11 cellular contexts compared by ENCODE assay signal in genomic region chr11:119432484-119433368, GRCh38. TPM values are rescaled to one million over a fixed set of nuclear protein-coding genes. Genes with fewer than 3 reads are reported as not detected.
A peak's percentile ranks its signal among the peaks of the same experiment; 100 is the strongest.
DNase-seq lines count a peak whose midpoint lies in the region; ATAC-seq and TF ChIP-seq lines count a peak whose summit lies in the region.
"Had no signal": no experiment of that assay in that cellular context is flagged by ENCODE, and none has a peak within 500 bp of the region (broad histone marks: within the 10 kb centered on the region; RNA-seq: fewer than 3 reads in every experiment).

No MANE protein-coding gene starts in this region.

- TF ChIP-seq CTCF in HFFc6 (IDR thresholded peaks at IDR 0.05) (no peak), testis (IDR thresholded peaks at IDR 0.05) (no peak), Peyer's patch (IDR thresholded peaks at IDR 0.05) (no peak)

- intact Hi-C loops in testis (cut with DNase I; ENCODE audit: low total_unique reads) = no loop called here
- intact Hi-C loops in activated T-helper 1 cell treated with anti-CD3 and anti-CD28 coated beads, Interleukin-12 subunit alpha, Interleukin-12 subunit beta, Interleukin-2, Interleukin-4 antibody, amounts not matched to agents 30 ng/mL and 10 ng/mL and 1 ng/mL, durations not matched to agents 14 hours and 24 hours and 36 hours (cut with micrococcal nuclease) = no loop called here

- peak overlapping the region in 1 of 2 donors; percentile 26 for H3K27ac ChIP-seq in testis
- peak overlapping the region in 1 of 4 donors; percentile 19 for H3K27ac ChIP-seq in Peyer's patch

- DNase-seq in HFFc6 (peak; percentile 61), astrocyte of the hippocampus (ENCODE audit: low read depth, low spot score) (peak; percentile 86), iris pigment epithelial cell (ENCODE audit: low read depth) (peak; percentile 58), testis (peak; percentile 33), Peyer's patch (no peak)
- no peak for DNase-seq in activated T-cell treated with anti-CD3 and anti-CD28 coated beads, Interleukin-2, amount 50 U/mL, for 72 hours
- DNase-seq in activated CD8-positive, alpha-beta memory T cell treated with anti-CD3 and anti-CD28 coated beads, Interleukin-2, amount 50 U/mL, for 4 hours = no peak
- no peak for DNase-seq in activated T-helper 1 cell treated with anti-CD3 and anti-CD28 coated beads, Interleukin-12 subunit alpha, Interleukin-12 subunit beta, Interleukin-2, Interleukin-4 antibody, amounts not matched to agents 30 ng/mL and 10 ng/mL and 1 ng/mL, durations not matched to agents 14 hours and 24 hours and 36 hours (ENCODE audit: low spot score)
- DNase-seq: KG1; stimulated activated CD4-positive, alpha-beta T cell treated with anti-CD3 and anti-CD28 coated beads, Interleukin-12 subunit alpha, Interleukin-12 subunit beta, amount 100 ng/mL, for 4 hours; T-helper 17 cell had no signal

- H3K4me3 Mint-ChIP-seq in HFFc6 = peak overlapping the region; percentile 82
- H3K4me3 Mint-ChIP-seq in activated T-cell treated with anti-CD3 and anti-CD28 coated beads, Interleukin-2, amount 50 U/mL, for 72 hours = no peak overlapping the region
- no peak overlapping the region for H3K4me3 Mint-ChIP-seq in activated T-helper 1 cell treated with anti-CD3 and anti-CD28 coated beads, Interleukin-12 subunit alpha, Interleukin-12 subunit beta, Interleukin-2, Interleukin-4 antibody, amounts not matched to agents 30 ng/mL and 10 ng/mL and 1 ng/mL, durations not matched to agents 14 hours and 24 hours and 36 hours
- H3K4me3 Mint-ChIP-seq: T-helper 17 cell had no signal

- peak overlapping the region; percentile 94 for H3K27ac Mint-ChIP-seq in HFFc6
- H3K27ac Mint-ChIP-seq in activated T-cell treated with anti-CD3 and anti-CD28 coated beads, Interleukin-2, amount 50 U/mL, for 72 hours = no peak overlapping the region
- H3K27ac Mint-ChIP-seq in activated T-helper 1 cell treated with anti-CD3 and anti-CD28 coated beads, Interleukin-12 subunit alpha, Interleukin-12 subunit beta, Interleukin-2, Interleukin-4 antibody, amounts not matched to agents 30 ng/mL and 10 ng/mL and 1 ng/mL, durations not matched to agents 14 hours and 24 hours and 36 hours = no peak overlapping the region
- H3K27ac Mint-ChIP-seq: T-helper 17 cell had no signal

- TF ChIP-seq POLR2A in testis (IDR thresholded peaks at IDR 0.05) = no peak
- TF ChIP-seq POLR2A in Peyer's patch (IDR thresholded peaks at IDR 0.05) = no peak

- 43 to 46% methylated on average over 21 to 22 of the region's 22 CpGs for WGBS in testis, 2 donors

- ATAC-seq in activated T-cell treated with anti-CD3 and anti-CD28 coated beads, Interleukin-2, amount 50 U/mL, for 72 hours (replicated peaks in 1 of 2) = no peak
- ATAC-seq: T-helper 17 cell had no signal

- H3K27me3 ChIP-seq in testis (no peaks in the 10 kb centered on the region), Peyer's patch (no peaks in the 10 kb centered on the region)

- peaks cover 14% of the 10 kb centered on the region for H3K27me3 Mint-ChIP-seq in HFFc6 (ENCODE audit: insufficient read depth)
- H3K27me3 Mint-ChIP-seq in activated T-cell treated with anti-CD3 and anti-CD28 coated beads, Interleukin-2, amount 50 U/mL, for 72 hours (ENCODE audit: low read depth) = peaks cover 43% of the 10 kb centered on the region
- H3K27me3 Mint-ChIP-seq in activated T-helper 1 cell treated with anti-CD3 and anti-CD28 coated beads, Interleukin-12 subunit alpha, Interleukin-12 subunit beta, Interleukin-2, Interleukin-4 antibody, amounts not matched to agents 30 ng/mL and 10 ng/mL and 1 ng/mL, durations not matched to agents 14 hours and 24 hours and 36 hours (ENCODE audit: insufficient read depth) = peaks cover 6% of the 10 kb centered on the region

- no peaks in the 10 kb centered on the region for H3K9me3 Mint-ChIP-seq in HFFc6
- peaks cover 3% of the 10 kb centered on the region in 2 donors for H3K9me3 Mint-ChIP-seq in activated T-cell treated with anti-CD3 and anti-CD28 coated beads, Interleukin-2, amount 50 U/mL, for 72 hours
- H3K9me3 Mint-ChIP-seq in activated T-helper 1 cell treated with anti-CD3 and anti-CD28 coated beads, Interleukin-12 subunit alpha, Interleukin-12 subunit beta, Interleukin-2, Interleukin-4 antibody, amounts not matched to agents 30 ng/mL and 10 ng/mL and 1 ng/mL, durations not matched to agents 14 hours and 24 hours and 36 hours = no peaks in the 10 kb centered on the region

- no peaks in the 10 kb centered on the region for H3K36me3 Mint-ChIP-seq in HFFc6 (ENCODE audit: low read depth)
- peaks cover 3 to 7% of the 10 kb centered on the region in 2 donors for H3K36me3 Mint-ChIP-seq in activated T-cell treated with anti-CD3 and anti-CD28 coated beads, Interleukin-2, amount 50 U/mL, for 72 hours (ENCODE audit: insufficient read depth in 2 of 2)
- H3K36me3 Mint-ChIP-seq in activated T-helper 1 cell treated with anti-CD3 and anti-CD28 coated beads, Interleukin-12 subunit alpha, Interleukin-12 subunit beta, Interleukin-2, Interleukin-4 antibody, amounts not matched to agents 30 ng/mL and 10 ng/mL and 1 ng/mL, durations not matched to agents 14 hours and 24 hours and 36 hours (ENCODE audit: low read depth) = no peaks in the 10 kb centered on the region

- no peaks in the 10 kb centered on the region for H3K36me3 ChIP-seq in testis (ENCODE audit: low read depth, missing control alignments)
- no peaks in the 10 kb centered on the region for H3K36me3 ChIP-seq in Peyer's patch

- H3K4me3 ChIP-seq in testis (no peak overlapping the region), Peyer's patch (no peak overlapping the region)

- no peaks in the 10 kb centered on the region for H3K9me3 ChIP-seq in testis
- peaks cover 0 to 4% (median 0%) of the 10 kb centered on the region in 4 donors for H3K9me3 ChIP-seq in Peyer's patch

- H3K4me1 ChIP-seq in testis = peaks cover 4% of the 10 kb centered on the region
- H3K4me1 ChIP-seq in Peyer's patch = peaks cover 0 to 8% (median 0%) of the 10 kb centered on the region in 4 donors

- H3K4me1 Mint-ChIP-seq in HFFc6 (ENCODE audit: low read depth) = peaks cover 45% of the 10 kb centered on the region
- H3K4me1 Mint-ChIP-seq in activated T-cell treated with anti-CD3 and anti-CD28 coated beads, Interleukin-2, amount 50 U/mL, for 72 hours (ENCODE audit: low read depth) = peaks cover 14% of the 10 kb centered on the region
- H3K4me1 Mint-ChIP-seq in activated T-helper 1 cell treated with anti-CD3 and anti-CD28 coated beads, Interleukin-12 subunit alpha, Interleukin-12 subunit beta, Interleukin-2, Interleukin-4 antibody, amounts not matched to agents 30 ng/mL and 10 ng/mL and 1 ng/mL, durations not matched to agents 14 hours and 24 hours and 36 hours (ENCODE audit: low read depth) = no peaks in the 10 kb centered on the region

RNA-seq across cellular contexts. Expression of gene THY1, which starts 9.8 kb away (rescaled TPM):
- total RNA-seq in HFFc6 (2021; fragmentation: NEBNext Ultra II Directional; extraction: Animal tissue kit (Norgen Biotek cat#: 25700)) = 100 to 1,000 TPM; 705 to 934 (median 790) TPM
- total RNA-seq in testis (10 to 100 TPM in 1 of 2 donors, 1 to 10 TPM in 1; 5.9 to 30.0 TPM), Peyer's patch (10 to 100 TPM in 2 of 4 donors, 1 to 10 TPM in 2; 2.1 to 28.1 (median 9.4) TPM)
- polyA plus RNA-seq in testis (ENCODE audit: insufficient read depth, low read depth, low replicate concordance) = 132 TPM
- total RNA-seq in activated T-cell treated with anti-CD3 and anti-CD28 coated beads, Interleukin-2, amount 50 U/mL, for 72 hours = 1 to 10 TPM; 1.3 to 4.0 TPM
- 0.83 and 1.0 TPM in 2 replicates for total RNA-seq in activated T-helper 1 cell treated with anti-CD3 and anti-CD28 coated beads, Interleukin-12 subunit alpha, Interleukin-12 subunit beta, Interleukin-2, Interleukin-4 antibody, amounts not matched to agents 30 ng/mL and 10 ng/mL and 1 ng/mL, durations not matched to agents 14 hours and 24 hours and 36 hours

RNA-seq across cellular contexts. Expression of gene USP2, which starts 51.2 kb away (rescaled TPM):
- total RNA-seq in HFFc6 (2021; fragmentation: NEBNext Ultra II Directional; extraction: Animal tissue kit (Norgen Biotek cat#: 25700)) = under 1 TPM; 0.32 to 0.71 (median 0.49) TPM
- total RNA-seq in testis (100 to 1,000 TPM in 1 of 2 donors, 10 to 100 TPM in 1; 41.2 to 100 TPM), Peyer's patch (10 to 100 TPM in 3 of 4 donors, 1 to 10 TPM in 1; 2.5 to 61.8 (median 32.2) TPM)
- 168 TPM for polyA plus RNA-seq in testis (ENCODE audit: insufficient read depth, low read depth, low replicate concordance)
- total RNA-seq in activated T-cell treated with anti-CD3 and anti-CD28 coated beads, Interleukin-2, amount 50 U/mL, for 72 hours = 1 to 10 TPM in 1 of 2 donors, under 1 TPM in 1; 0.91 to 3.0 TPM
- total RNA-seq in activated T-helper 1 cell treated with anti-CD3 and anti-CD28 coated beads, Interleukin-12 subunit alpha, Interleukin-12 subunit beta, Interleukin-2, Interleukin-4 antibody, amounts not matched to agents 30 ng/mL and 10 ng/mL and 1 ng/mL, durations not matched to agents 14 hours and 24 hours and 36 hours = 0.22 and 0.36 TPM in 2 replicates

Comparison
In these comparisons a context has a peak if more than half of its experiments do, and no peak if none do; other contexts are left out.
1. DNase-seq: peak in HFFc6 (single experiment), astrocyte of the hippocampus (single experiment), iris pigment epithelial cell (single experiment) and testis (single experiment); none in Peyer's patch (0 of 3), activated T-cell treated with anti-CD3 and anti-CD28 coated beads, Interleukin-2, amount 50 U/mL, for 72 hours (0 of 2), activated CD8-positive, alpha-beta memory T cell treated with anti-CD3 and anti-CD28 coated beads, Interleukin-2, amount 50 U/mL, for 4 hours (single experiment) and activated T-helper 1 cell treated with anti-CD3 and anti-CD28 coated beads, Interleukin-12 subunit alpha, Interleukin-12 subunit beta, Interleukin-2, Interleukin-4 antibody, amounts not matched to agents 30 ng/mL and 10 ng/mL and 1 ng/mL, durations not matched to agents 14 hours and 24 hours and 36 hours (single experiment).
2. RNA of gene THY1, which starts 9.8 kb away (total RNA-seq): 705 to 934 TPM in HFFc6; 5.9 to 30.0 TPM in testis, 2.1 to 28.1 TPM in Peyer's patch, 1.3 to 4.0 TPM in activated T-cell treated with anti-CD3 and anti-CD28 coated beads, Interleukin-2, amount 50 U/mL, for 72 hours and 0.83 to 1.0 TPM in activated T-helper 1 cell treated with anti-CD3 and anti-CD28 coated beads, Interleukin-12 subunit alpha, Interleukin-12 subunit beta, Interleukin-2, Interleukin-4 antibody, amounts not matched to agents 30 ng/mL and 10 ng/mL and 1 ng/mL, durations not matched to agents 14 hours and 24 hours and 36 hours; every median in the first group is over 10 times any median in the second.